Comparison of ENCODE assay signal across 25 cellular contexts in genomic region chr11:70127653-70128434, GRCh38. TPM values are rescaled to one million over a fixed set of nuclear protein-coding genes. Genes with fewer than 3 reads are reported as not detected.
DNase-seq lines count a peak whose midpoint lies in the region; ATAC-seq, FAIRE-seq and TF ChIP-seq lines count a peak whose summit lies in the region.
"Had no signal": no experiment of that assay in that cellular context is flagged by ENCODE, and none has a peak within 500 bp of the region (broad histone marks: within the 10 kb centered on the region; RNA-seq: fewer than 3 reads in every experiment).

No MANE protein-coding gene starts in this region.

- H3K36me3 Mint-ChIP-seq in MCF 10A (ENCODE audit: insufficient read depth, unreplicated experiment) (no peaks in the 10 kb centered on the region), mesothelial cell of epicardium (peaks cover 4% of the 10 kb centered on the region)
- H3K36me3 Mint-ChIP-seq: CD4-positive, alpha-beta memory T cell; naive thymus-derived CD4-positive, alpha-beta T cell; type B pancreatic cell had no signal

- no peak overlapping the region for H3K9ac ChIP-seq in adipocyte (ENCODE audit: low read length)

- H3K4me1 ChIP-seq in breast epithelium, result peaks cover 5% of the 10 kb centered on the region in 2 donors
- H3K4me1 ChIP-seq in adipocyte (ENCODE audit: control insufficient read depth, insufficient read depth, low read length), result peaks cover 9% of the 10 kb centered on the region

- no peak overlapping the region for H3K27ac Mint-ChIP-seq in MCF 10A (ENCODE audit: low read depth, unreplicated experiment)
- H3K27ac Mint-ChIP-seq in mesothelial cell of epicardium, result no peak overlapping the region
- H3K27ac Mint-ChIP-seq: CD4-positive, alpha-beta memory T cell; naive thymus-derived CD4-positive, alpha-beta T cell; type B pancreatic cell had no signal

- peak overlapping the region; percentile 60 to 86 for H3K27ac ChIP-seq in breast epithelium
- H3K27ac ChIP-seq: hepatocyte had no signal

- FAIRE-seq in D721Med (lab: Jason Lieb, UNC), result no peak
- FAIRE-seq: HTR-8/SVneo, islet of Langerhans had no signal

- H3K9me3 ChIP-seq in breast epithelium (no peaks in the 10 kb centered on the region), adipocyte (ENCODE audit: control insufficient read depth, low read length) (no peaks in the 10 kb centered on the region)

- H3K9me3 Mint-ChIP-seq in MCF 10A (ENCODE audit: unreplicated experiment) (no peaks in the 10 kb centered on the region), mesothelial cell of epicardium (no peaks in the 10 kb centered on the region)
- H3K9me3 Mint-ChIP-seq: naive thymus-derived CD4-positive, alpha-beta T cell; type B pancreatic cell had no signal

- H3K27me3 ChIP-seq in breast epithelium, result no peaks in the 10 kb centered on the region
- peaks cover 6% of the 10 kb centered on the region for H3K27me3 ChIP-seq in adipocyte (replicated peaks; ENCODE audit: control insufficient read depth, insufficient read depth, low read length)
- H3K27me3 ChIP-seq: hepatocyte had no signal

- DNase-seq in breast epithelium (ENCODE audit: low spot score in 2 of 2), result no peak
- DNase-seq in MCF 10A (ENCODE audit: unreplicated experiment), result no peak
- DNase-seq in adipocyte (ENCODE audit: low read depth), result peak; percentile 14
- peak; percentile 71 for DNase-seq in hepatic stellate cell (ENCODE audit: low spot score)
- no peak for DNase-seq in mesothelial cell of epicardium (ENCODE audit: low spot score in 2 of 2, unreplicated experiment in 2 of 2)
- DNase-seq in D721Med (ENCODE audit: insufficient read length, low spot score), result no peak
- DNase-seq: activated CD4-positive, alpha-beta T cell treated with anti-CD3 and anti-CD28 coated beads, Interleukin-2, amount 50 U/mL, for 48 hours; activated naive CD4-positive, alpha-beta T cell; anterior cingulate cortex; CD4-positive, alpha-beta memory T cell; cortex of kidney; DMS79; naive thymus-derived CD4-positive, alpha-beta T cell; NCI-H526; SHP77 treated with DMSO at 0.1 percent for 48 hours; stimulated activated CD4-positive, alpha-beta T cell treated with anti-CD3 and anti-CD28 coated beads, Interleukin-2, amount 100 ng/mL, for 24 hours; stimulated activated naive CD8-positive, alpha-beta T cell treated with anti-CD3 and anti-CD28 coated beads, Interleukin-15, Interleukin-2, amounts not matched to agents 100 U/mL and 50 U/mL, for 24 hours; T-helper 2 cell had no signal

- H3K4me3 Mint-ChIP-seq in MCF 10A (ENCODE audit: unreplicated experiment) (no peak overlapping the region), mesothelial cell of epicardium (no peak overlapping the region)
- H3K4me3 Mint-ChIP-seq: CD4-positive, alpha-beta memory T cell; naive thymus-derived CD4-positive, alpha-beta T cell; type B pancreatic cell had no signal

- no peak for TF ChIP-seq POLR2A in breast epithelium (IDR thresholded peaks at IDR 0.05)

- H3K4me1 Mint-ChIP-seq in MCF 10A (ENCODE audit: insufficient read depth, unreplicated experiment) (no peaks in the 10 kb centered on the region), mesothelial cell of epicardium (peaks cover 5% of the 10 kb centered on the region)
- H3K4me1 Mint-ChIP-seq: naive thymus-derived CD4-positive, alpha-beta T cell had no signal

- ATAC-seq in GM18498 (IDR thresholded peaks at IDR 0.05; ENCODE audit: unreplicated experiment) (no peak), HG02763 (IDR thresholded peaks at IDR 0.05; ENCODE audit: unreplicated experiment) (no peak)
- ATAC-seq: naive thymus-derived CD4-positive, alpha-beta T cell; stimulated activated naive CD8-positive, alpha-beta T cell treated with anti-CD3 and anti-CD28 coated beads, Interleukin-15, Interleukin-2, amounts not matched to agents 100 U/mL and 50 U/mL, for 24 hours had no signal

- intact Hi-C loops in breast epithelium (cut with DNase I; ENCODE audit: low total_unique reads), result no loop called here
- intact Hi-C loops in MCF 10A (cut with micrococcal nuclease), result no loop called here

- CTCF ChIA-PET in MCF 10A (lab: Yijun Ruan, JAX), result interaction anchor here (0.6 kb wide), 1 partner anchor 64 kb away, joined by 4 read pairs; no protein-coding TSS in a partner anchor

- H3K36me3 ChIP-seq in breast epithelium (no peaks in the 10 kb centered on the region), adipocyte (ENCODE audit: control insufficient read depth, insufficient read depth, low read length, severe bottlenecking) (no peaks in the 10 kb centered on the region)

- BruUV-seq in MCF 10A (replicated peaks; lab: Mats Ljungman, UMichigan), result no TSS peak

- H3K4me3 ChIP-seq in breast epithelium (no peak overlapping the region), adipocyte (ENCODE audit: low read length) (no peak overlapping the region)
- H3K4me3 ChIP-seq: hepatocyte had no signal

- POLR2A ChIA-PET in MCF 10A (lab: Yijun Ruan, JAX), result no interaction called here

- H3K27me3 Mint-ChIP-seq in MCF 10A (ENCODE audit: insufficient read depth, unreplicated experiment) (peaks cover 3% of the 10 kb centered on the region), mesothelial cell of epicardium (ENCODE audit: low read depth) (no peaks in the 10 kb centered on the region)

- TF ChIP-seq CTCF in breast epithelium (IDR thresholded peaks at IDR 0.05), result no peak
- no peak for TF ChIP-seq CTCF in MCF 10A (IDR thresholded peaks at IDR 0.05; ENCODE audit: unreplicated experiment)
- TF ChIP-seq CTCF in mesothelial cell of epicardium (IDR thresholded peaks at IDR 0.05; ENCODE audit: unreplicated experiment), result no peak
- no peak for TF ChIP-seq CTCF in D721Med (IDR thresholded peaks at IDR 0.05; ENCODE audit: insufficient read depth, missing control alignments)

RNA-seq across cellular contexts. Expression of gene ANO1, which starts 49.7 kb away (rescaled TPM):
- total RNA-seq in breast epithelium, result 10 to 100 TPM in 2 of 3 donors, 1 to 10 TPM in 1; 3.7 to 95.0 (median 53.7) TPM
- total RNA-seq in MCF 10A (2022), result not detected in 2 replicates
- 35.1 to 39.6 TPM (median 37.2 TPM) in 3 replicates for total RNA-seq in mesothelial cell of epicardium
- total RNA-seq: CD4-positive, alpha-beta memory T cell; lung microvascular endothelial cell; naive thymus-derived CD4-positive, alpha-beta T cell had no signal

Comparison
In these comparisons a context has a peak if more than half of its experiments do, and no peak if none do; other contexts are left out.
1. DNase-seq: peak in adipocyte (single experiment) and hepatic stellate cell (single experiment); none in breast epithelium (0 of 2), MCF 10A (single experiment), mesothelial cell of epicardium (0 of 2) and D721Med (single experiment).